Comparison of ENCODE assay signal across 1 cellular context in genomic region chr10:27504007-27504890, GRCh38.
TF ChIP-seq lines count a peak whose summit lies in the region.

RAB18 (plus strand) TSS chr10:27504304; CDS start chr10:27504370, 66 bp downstream.

TF ChIP-seq in WTC11, 78 proteins besides CTCF, POLR2A, EP300 and RAD21 (continued from another document):
- no peak; the same call in 1 of the 2 replicates for TF ChIP-seq IRF1 (CRISPR knock-in tag; IDR thresholded peaks at IDR 0.05)
- no peak for TF ChIP-seq NR1H2 (CRISPR knock-in tag; IDR thresholded peaks at IDR 0.05)
- no peak for TF ChIP-seq MLX (CRISPR knock-in tag; IDR thresholded peaks at IDR 0.05)
- no peak for TF ChIP-seq ZNF263 (CRISPR knock-in tag; IDR thresholded peaks at IDR 0.05; ENCODE audit: low read depth)
- TF ChIP-seq CBFB (CRISPR knock-in tag; IDR thresholded peaks at IDR 0.05; ENCODE audit: low read depth), result no peak
- no peak for TF ChIP-seq TP53 (CRISPR knock-in tag; IDR thresholded peaks at IDR 0.05)
- no peak for TF ChIP-seq OVOL2 (CRISPR knock-in tag; IDR thresholded peaks at IDR 0.05; ENCODE audit: borderline replicate concordance)
- no peak for TF ChIP-seq FOXJ3 (CRISPR knock-in tag; IDR thresholded peaks at IDR 0.05; ENCODE audit: borderline replicate concordance)
- no peak for TF ChIP-seq GTF2I (CRISPR knock-in tag; conservative IDR thresholded peaks at IDR 0.05)
- TF ChIP-seq, protein P1, sequence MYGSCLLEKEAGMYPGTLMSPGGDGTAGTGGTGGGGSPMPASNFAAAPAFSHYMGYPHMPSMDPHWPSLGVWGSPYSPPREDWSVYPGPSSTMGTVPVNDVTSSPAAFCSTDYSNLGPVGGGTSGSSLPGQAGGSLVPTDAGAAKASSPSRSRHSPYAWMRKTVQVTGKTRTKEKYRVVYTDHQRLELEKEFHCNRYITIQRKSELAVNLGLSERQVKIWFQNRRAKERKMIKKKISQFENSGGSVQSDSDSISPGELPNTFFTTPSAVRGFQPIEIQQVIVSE (CRISPR knock-in tag; IDR thresholded peaks at IDR 0.05; ENCODE audit: borderline replicate concordance), result no peak
- TF ChIP-seq GRHL2 (CRISPR knock-in tag; IDR thresholded peaks at IDR 0.05; ENCODE audit: insufficient replicate concordance, severe bottlenecking), result no peak
- TF ChIP-seq, protein P2, sequence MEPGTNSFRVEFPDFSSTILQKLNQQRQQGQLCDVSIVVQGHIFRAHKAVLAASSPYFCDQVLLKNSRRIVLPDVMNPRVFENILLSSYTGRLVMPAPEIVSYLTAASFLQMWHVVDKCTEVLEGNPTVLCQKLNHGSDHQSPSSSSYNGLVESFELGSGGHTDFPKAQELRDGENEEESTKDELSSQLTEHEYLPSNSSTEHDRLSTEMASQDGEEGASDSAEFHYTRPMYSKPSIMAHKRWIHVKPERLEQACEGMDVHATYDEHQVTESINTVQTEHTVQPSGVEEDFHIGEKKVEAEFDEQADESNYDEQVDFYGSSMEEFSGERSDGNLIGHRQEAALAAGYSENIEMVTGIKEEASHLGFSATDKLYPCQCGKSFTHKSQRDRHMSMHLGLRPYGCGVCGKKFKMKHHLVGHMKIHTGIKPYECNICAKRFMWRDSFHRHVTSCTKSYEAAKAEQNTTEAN (CRISPR knock-in tag; IDR thresholded peaks at IDR 0.05), result no peak
- TF ChIP-seq NR2C2 (CRISPR knock-in tag; IDR thresholded peaks at IDR 0.05), result no peak
- TF ChIP-seq, protein P3, sequence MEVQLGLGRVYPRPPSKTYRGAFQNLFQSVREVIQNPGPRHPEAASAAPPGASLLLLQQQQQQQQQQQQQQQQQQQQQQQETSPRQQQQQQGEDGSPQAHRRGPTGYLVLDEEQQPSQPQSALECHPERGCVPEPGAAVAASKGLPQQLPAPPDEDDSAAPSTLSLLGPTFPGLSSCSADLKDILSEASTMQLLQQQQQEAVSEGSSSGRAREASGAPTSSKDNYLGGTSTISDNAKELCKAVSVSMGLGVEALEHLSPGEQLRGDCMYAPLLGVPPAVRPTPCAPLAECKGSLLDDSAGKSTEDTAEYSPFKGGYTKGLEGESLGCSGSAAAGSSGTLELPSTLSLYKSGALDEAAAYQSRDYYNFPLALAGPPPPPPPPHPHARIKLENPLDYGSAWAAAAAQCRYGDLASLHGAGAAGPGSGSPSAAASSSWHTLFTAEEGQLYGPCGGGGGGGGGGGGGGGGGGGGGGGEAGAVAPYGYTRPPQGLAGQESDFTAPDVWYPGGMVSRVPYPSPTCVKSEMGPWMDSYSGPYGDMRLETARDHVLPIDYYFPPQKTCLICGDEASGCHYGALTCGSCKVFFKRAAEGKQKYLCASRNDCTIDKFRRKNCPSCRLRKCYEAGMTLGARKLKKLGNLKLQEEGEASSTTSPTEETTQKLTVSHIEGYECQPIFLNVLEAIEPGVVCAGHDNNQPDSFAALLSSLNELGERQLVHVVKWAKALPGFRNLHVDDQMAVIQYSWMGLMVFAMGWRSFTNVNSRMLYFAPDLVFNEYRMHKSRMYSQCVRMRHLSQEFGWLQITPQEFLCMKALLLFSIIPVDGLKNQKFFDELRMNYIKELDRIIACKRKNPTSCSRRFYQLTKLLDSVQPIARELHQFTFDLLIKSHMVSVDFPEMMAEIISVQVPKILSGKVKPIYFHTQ (CRISPR knock-in tag; IDR thresholded peaks at IDR 0.05), result no peak
- TF ChIP-seq GABPB1 (CRISPR knock-in tag; IDR thresholded peaks at IDR 0.05), result peak; percentile 67
- TF ChIP-seq, protein P4, sequence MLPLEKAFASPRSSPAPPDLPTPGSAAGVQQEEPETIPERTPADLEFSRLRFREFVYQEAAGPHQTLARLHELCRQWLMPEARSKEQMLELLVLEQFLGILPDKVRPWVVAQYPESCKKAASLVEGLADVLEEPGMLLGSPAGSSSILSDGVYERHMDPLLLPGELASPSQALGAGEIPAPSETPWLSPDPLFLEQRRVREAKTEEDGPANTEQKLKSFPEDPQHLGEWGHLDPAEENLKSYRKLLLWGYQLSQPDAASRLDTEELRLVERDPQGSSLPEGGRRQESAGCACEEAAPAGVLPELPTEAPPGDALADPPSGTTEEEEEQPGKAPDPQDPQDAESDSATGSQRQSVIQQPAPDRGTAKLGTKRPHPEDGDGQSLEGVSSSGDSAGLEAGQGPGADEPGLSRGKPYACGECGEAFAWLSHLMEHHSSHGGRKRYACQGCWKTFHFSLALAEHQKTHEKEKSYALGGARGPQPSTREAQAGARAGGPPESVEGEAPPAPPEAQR (CRISPR knock-in tag; IDR thresholded peaks at IDR 0.05), result no peak
- TF ChIP-seq FOXK1 (CRISPR knock-in tag; IDR thresholded peaks at IDR 0.05), result no peak
- TF ChIP-seq NFATC4 (CRISPR knock-in tag; IDR thresholded peaks at IDR 0.05), result no peak
- TF ChIP-seq JAZF1 (CRISPR knock-in tag; IDR thresholded peaks at IDR 0.05), result no peak
- no peak for TF ChIP-seq IRF2 (CRISPR knock-in tag; IDR thresholded peaks at IDR 0.05; ENCODE audit: borderline replicate concordance, low read depth)
- TF ChIP-seq, protein P5, sequence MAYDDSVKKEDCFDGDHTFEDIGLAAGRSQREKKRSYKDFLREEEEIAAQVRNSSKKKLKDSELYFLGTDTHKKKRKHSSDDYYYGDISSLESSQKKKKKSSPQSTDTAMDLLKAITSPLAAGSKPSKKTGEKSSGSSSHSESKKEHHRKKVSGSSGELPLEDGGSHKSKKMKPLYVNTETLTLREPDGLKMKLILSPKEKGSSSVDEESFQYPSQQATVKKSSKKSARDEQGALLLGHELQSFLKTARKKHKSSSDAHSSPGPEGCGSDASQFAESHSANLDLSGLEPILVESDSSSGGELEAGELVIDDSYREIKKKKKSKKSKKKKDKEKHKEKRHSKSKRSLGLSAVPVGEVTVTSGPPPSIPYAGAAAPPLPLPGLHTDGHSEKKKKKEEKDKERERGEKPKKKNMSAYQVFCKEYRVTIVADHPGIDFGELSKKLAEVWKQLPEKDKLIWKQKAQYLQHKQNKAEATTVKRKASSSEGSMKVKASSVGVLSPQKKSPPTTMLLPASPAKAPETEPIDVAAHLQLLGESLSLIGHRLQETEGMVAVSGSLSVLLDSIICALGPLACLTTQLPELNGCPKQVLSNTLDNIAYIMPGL (CRISPR knock-in tag; IDR thresholded peaks at IDR 0.05), result peak; percentile 94
- TF ChIP-seq CREB1 (CRISPR knock-in tag; IDR thresholded peaks at IDR 0.05), result no peak
- no peak for TF ChIP-seq KAT7 (CRISPR knock-in tag; IDR thresholded peaks at IDR 0.05; ENCODE audit: borderline replicate concordance)
- TF ChIP-seq ATF1 (CRISPR knock-in tag; IDR thresholded peaks at IDR 0.05), result no peak
